In genomic region chr1:1462318-1462966, GRCh38 we compare ENCODE assay signal across 11 cellular contexts. TPM values are rescaled to one million over a fixed set of nuclear protein-coding genes. Genes with fewer than 3 reads are reported as not detected.
DNase-seq lines count a peak whose midpoint lies in the region; ATAC-seq, FAIRE-seq and TF ChIP-seq lines count a peak whose summit lies in the region.
"Had no signal": no experiment of that assay in that cellular context is flagged by ENCODE, and none has a peak within 500 bp of the region (broad histone marks: within the 10 kb centered on the region; RNA-seq: fewer than 3 reads in every experiment).

No MANE protein-coding gene starts in this region.

- peaks cover 6% of the 10 kb centered on the region for H3K4me1 Mint-ChIP-seq in activated naive CD4-positive, alpha-beta T cell treated with anti-CD3 and anti-CD28 coated beads, Interleukin-2, amount 10 ng/mL, durations not matched to agents 7 days and 5 days
- peaks cover 1% of the 10 kb centered on the region for H3K4me1 Mint-ChIP-seq in glutamatergic neuron (ENCODE audit: low read depth, unreplicated experiment)

- intact Hi-C loops in A673 (cut with micrococcal nuclease; ENCODE audit: unreplicated experiment), result no loop called here

- H3K4me3 ChIP-seq in upper lobe of left lung, result peak overlapping the region in 3 of 4 donors; percentile 26 to 40 (median 37)
- no peak overlapping the region for H3K4me3 ChIP-seq in A673 (ENCODE audit: low read depth, low read length, poor library complexity, severe bottlenecking)

- POLR2A ChIA-PET in A673 (lab: Charles Lee; ENCODE audit: low non-redundant PET), result no interaction called here

- no peaks in the 10 kb centered on the region for H3K36me3 Mint-ChIP-seq in activated naive CD4-positive, alpha-beta T cell treated with anti-CD3 and anti-CD28 coated beads, Interleukin-2, amount 10 ng/mL, durations not matched to agents 7 days and 5 days
- no peaks in the 10 kb centered on the region for H3K36me3 Mint-ChIP-seq in glutamatergic neuron (ENCODE audit: unreplicated experiment)

- BruUV-seq in A673 (replicated peaks; lab: Mats Ljungman, UMichigan), result no TSS peak

- no peaks in the 10 kb centered on the region for H3K9me3 ChIP-seq in upper lobe of left lung
- H3K9me3 ChIP-seq in A673 (ENCODE audit: low read depth, low read length, poor library complexity, severe bottlenecking), result no peaks in the 10 kb centered on the region

- ATAC-seq in upper lobe of left lung (ENCODE audit: low FRiP score in 2 of 2) (peak; percentile 76 to 93), GM19023 (IDR thresholded peaks at IDR 0.05; ENCODE audit: unreplicated experiment) (no peak)

- no peak for TF ChIP-seq EP300 in upper lobe of left lung (IDR thresholded peaks at IDR 0.05)

- H3K9me3 Mint-ChIP-seq in activated naive CD4-positive, alpha-beta T cell treated with anti-CD3 and anti-CD28 coated beads, Interleukin-2, amount 10 ng/mL, durations not matched to agents 7 days and 5 days, result no peaks in the 10 kb centered on the region
- H3K9me3 Mint-ChIP-seq in glutamatergic neuron (ENCODE audit: unreplicated experiment), result peaks cover 8% of the 10 kb centered on the region

- H3K27me3 Mint-ChIP-seq in activated naive CD4-positive, alpha-beta T cell treated with anti-CD3 and anti-CD28 coated beads, Interleukin-2, amount 10 ng/mL, durations not matched to agents 7 days and 5 days, result peaks cover 20% of the 10 kb centered on the region
- peaks cover 2% of the 10 kb centered on the region for H3K27me3 Mint-ChIP-seq in glutamatergic neuron (ENCODE audit: unreplicated experiment)

- peak; percentile 48 for DNase-seq in activated naive CD4-positive, alpha-beta T cell treated with anti-CD3 and anti-CD28 coated beads, Interleukin-2, amount 10 ng/mL, durations not matched to agents 7 days and 5 days
- no peak for DNase-seq in activated naive CD4-positive, alpha-beta T cell (lab: John Stamatoyannopoulos, UW)
- DNase-seq in RCC 7860 (ENCODE audit: low spot score) (peak; percentile 6), glutamatergic neuron (peak; percentile 39), upper lobe of left lung (peak; percentile 81 to 83), A673 (ENCODE audit: low spot score) (no peak), GOT3 (lab: John Stamatoyannopoulos, UW) (no peak)
- DNase-seq: activated CD8-positive, alpha-beta memory T cell treated with anti-CD3 and anti-CD28 coated beads, Interleukin-2, amount 50 U/mL, for 4 hours; EL had no signal

- peak overlapping the region; percentile 77 for H3K27ac Mint-ChIP-seq in activated naive CD4-positive, alpha-beta T cell treated with anti-CD3 and anti-CD28 coated beads, Interleukin-2, amount 10 ng/mL, durations not matched to agents 7 days and 5 days
- H3K27ac Mint-ChIP-seq in glutamatergic neuron (ENCODE audit: unreplicated experiment), result peak overlapping the region; percentile 77

- peak overlapping the region; percentile 42 to 59 (median 53) for H3K27ac ChIP-seq in upper lobe of left lung
- H3K27ac ChIP-seq in A673 (ENCODE audit: low read depth, low read length, poor library complexity, severe bottlenecking), result no peak overlapping the region

- peak in 1 of 4 donors; percentile 33 for TF ChIP-seq POLR2A in upper lobe of left lung (IDR thresholded peaks at IDR 0.05)

- H3K27me3 ChIP-seq in upper lobe of left lung (no peaks in the 10 kb centered on the region), A673 (replicated peaks; ENCODE audit: insufficient read depth, low read depth, low read length, poor library complexity) (no peaks in the 10 kb centered on the region)

- TF ChIP-seq CTCF in glutamatergic neuron (IDR thresholded peaks at IDR 0.05; ENCODE audit: partially characterized antibody, unreplicated experiment) (no peak), upper lobe of left lung (IDR thresholded peaks at IDR 0.05) (no peak), A673 (conservative IDR thresholded peaks at IDR 0.05; ENCODE audit: low read depth, low read length) (no peak)

- FAIRE-seq in RCC 7860 (lab: Jason Lieb, UNC), result no peak
- FAIRE-seq: islet of Langerhans had no signal

- peak overlapping the region; percentile 56 for H3K4me3 Mint-ChIP-seq in activated naive CD4-positive, alpha-beta T cell treated with anti-CD3 and anti-CD28 coated beads, Interleukin-2, amount 10 ng/mL, durations not matched to agents 7 days and 5 days
- no peak overlapping the region for H3K4me3 Mint-ChIP-seq in glutamatergic neuron (ENCODE audit: unreplicated experiment)

- CTCF ChIA-PET in activated naive CD4-positive, alpha-beta T cell treated with anti-CD3 and anti-CD28 coated beads, Interleukin-2, amount 10 ng/mL, durations not matched to agents 7 days and 5 days (lab: Charles Lee), result interaction anchor here (0.7 to 3.6 kb wide), 2 partner anchors 22 to 171 kb away, joined by 3 to 10 read pairs; no protein-coding TSS in a partner anchor
- CTCF ChIA-PET in A673 (lab: Charles Lee), result no interaction called here

- H3K36me3 ChIP-seq in upper lobe of left lung (no peaks in the 10 kb centered on the region), A673 (ENCODE audit: insufficient read depth, low read length, poor library complexity, severe bottlenecking) (no peaks in the 10 kb centered on the region)

- H3K4me1 ChIP-seq in upper lobe of left lung (peaks cover 0 to 12% (median 8%) of the 10 kb centered on the region in 4 donors), A673 (ENCODE audit: insufficient read depth, low read length, poor library complexity, severe bottlenecking) (no peaks in the 10 kb centered on the region)

- WGBS in upper lobe of left lung, 2 donors, result 0 to 51% methylated on average over 2 to 25 of the region's 26 CpGs

RNA-seq across cellular contexts. Expression of gene ATAD3B, which starts 9.1 kb away (rescaled TPM):
- total RNA-seq in glutamatergic neuron (ENCODE audit: unreplicated experiment), result 34.9 TPM
- total RNA-seq in upper lobe of left lung, result 100 to 1,000 TPM in 1 of 6 donors, 10 to 100 TPM in 5; 19.9 to 120 (median 26.9) TPM
- 46.1 and 68.9 TPM in 2 replicates for total RNA-seq in A673 (2021)

RNA-seq across cellular contexts. Expression of gene ATAD3C, which starts 13.0 kb away (rescaled TPM):
- 10.2 TPM for total RNA-seq in glutamatergic neuron (ENCODE audit: unreplicated experiment)
- total RNA-seq in upper lobe of left lung, result 10 to 100 TPM in 5 of 6 donors, 1 to 10 TPM in 1; 9.2 to 20.9 (median 14.7) TPM
- 0.22 and 0.39 TPM in 2 replicates for total RNA-seq in A673 (2021)

RNA-seq across cellular contexts. Expression of gene VWA1, which starts 27.0 kb away (rescaled TPM):
- total RNA-seq in glutamatergic neuron (ENCODE audit: unreplicated experiment) (56.9 TPM), upper lobe of left lung (100 to 1,000 TPM in 2 of 6 donors, 10 to 100 TPM in 4; 41.8 to 108 (median 62.5) TPM), A673 (2021) (0.92 and 2.7 TPM in 2 replicates)

RNA-seq across cellular contexts. Expression of gene ANKRD65, which starts 41.4 kb away (rescaled TPM):
- total RNA-seq in glutamatergic neuron (ENCODE audit: unreplicated experiment) (38.4 TPM), upper lobe of left lung (10 to 100 TPM; 21.3 to 54.5 (median 34.7) TPM), A673 (2021) (not detected in 2 replicates)

RNA-seq across cellular contexts. Expression of gene ATAD3A, which starts 49.5 kb away (rescaled TPM):
- total RNA-seq in glutamatergic neuron (ENCODE audit: unreplicated experiment) (32.1 TPM), upper lobe of left lung (10 to 100 TPM; 18.5 to 31.9 (median 24.0) TPM), A673 (2021) (83.1 and 92.7 TPM in 2 replicates)

Comparison
In these comparisons a context has a peak if more than half of its experiments do, and no peak if none do; other contexts are left out.
1. DNase-seq: peak in activated naive CD4-positive, alpha-beta T cell treated with anti-CD3 and anti-CD28 coated beads, Interleukin-2, amount 10 ng/mL, durations not matched to agents 7 days and 5 days (single experiment), RCC 7860 (single experiment), glutamatergic neuron (single experiment) and upper lobe of left lung (2 of 2); none in activated naive CD4-positive, alpha-beta T cell (0 of 4), A673 (single experiment) and GOT3 (single experiment).
2. RNA of gene VWA1, which starts 27.0 kb away (total RNA-seq): 41.8 to 108 TPM in upper lobe of left lung and 56.9 TPM in glutamatergic neuron (single experiment); 0.92 to 2.7 TPM in A673; every median in the first group is over 10 times any median in the second.